Comparison of ENCODE assay signal across 9 cellular contexts in genomic region chr2:205683991-205684390, GRCh38. TPM values are rescaled to one million over a fixed set of nuclear protein-coding genes. Genes with fewer than 3 reads are reported as not detected.
A peak's percentile ranks its signal among the peaks of the same experiment; 100 is the strongest.
DNase-seq lines count a peak whose midpoint lies in the region; ATAC-seq, FAIRE-seq and TF ChIP-seq lines count a peak whose summit lies in the region.
"Had no signal": no experiment of that assay in that cellular context is flagged by ENCODE, and none has a peak within 500 bp of the region (broad histone marks: within the 10 kb centered on the region; RNA-seq: fewer than 3 reads in every experiment).

No MANE protein-coding gene starts in this region.

- 40% methylated on average over 7 of the region's 7 CpGs for WGBS in A549 (ENCODE audit: missing lambda C conversion rate)

- H3K4me3 Mint-ChIP-seq in endothelial cell (ENCODE audit: unreplicated experiment), result peak overlapping the region; percentile 97
- H3K4me3 Mint-ChIP-seq in nephron progenitor cell, result peak overlapping the region; percentile 94

- TF ChIP-seq EP300 in A549 (IDR thresholded peaks at IDR 0.05), result no peak

- peaks cover 3% of the 10 kb centered on the region; the same call in 1 of the 2 replicates for H3K27me3 ChIP-seq in MG63

- peaks cover 62% of the 10 kb centered on the region for H3K4me1 Mint-ChIP-seq in endothelial cell (ENCODE audit: unreplicated experiment)
- peaks cover 85% of the 10 kb centered on the region for H3K4me1 Mint-ChIP-seq in nephron progenitor cell

- CTCF ChIA-PET in A549 (lab: Yijun Ruan, JAX), result interaction anchor here (0.8 to 5.9 kb wide), 10 partner anchors 8 to 242 kb away, joined by 3 to 33 read pairs (median 6); no protein-coding TSS in a partner anchor

- H3K36me3 ChIP-seq in MG63, result no peaks in the 10 kb centered on the region

- no peaks in the 10 kb centered on the region for H3K9me3 ChIP-seq in A549
- no peaks in the 10 kb centered on the region for H3K9me3 ChIP-seq in MG63

- peak overlapping the region; percentile 80 for H3K4me3 ChIP-seq in A549
- H3K4me3 ChIP-seq in MG63, result peak overlapping the region; percentile 3; the same call in 1 of the 2 replicates

- peak overlapping the region; percentile 88 for H3K4me2 ChIP-seq in A549

- H3K27me3 Mint-ChIP-seq in endothelial cell (ENCODE audit: unreplicated experiment) (peaks cover 21% of the 10 kb centered on the region), nephron progenitor cell (ENCODE audit: low read depth, poor library complexity) (peaks cover 6% of the 10 kb centered on the region)

- H3K9me3 Mint-ChIP-seq in endothelial cell (ENCODE audit: unreplicated experiment), result no peaks in the 10 kb centered on the region
- H3K9me3 Mint-ChIP-seq in nephron progenitor cell, result no peaks in the 10 kb centered on the region

- in situ Hi-C loops in G401 (cut with HindIII; ENCODE audit: low sequenced_read_pairs), result no loop called here

- peak overlapping the region; percentile 93 to 98 for H3K27ac ChIP-seq in A549

- FAIRE-seq in A549 (lab: Jason Lieb, UNC), result no peak

- no peak for TF ChIP-seq RAD21 in A549 (conservative IDR thresholded peaks at IDR 0.05 in 1 of 2, IDR thresholded peaks at IDR 0.05 in 1 of 2)

- DNase-seq in A549 (ENCODE audit: low read depth in 1 of 2, low spot score in 1 of 2) (no peak), MG63 (no peak), endothelial cell (ENCODE audit: low spot score) (no peak), nephron progenitor cell (no peak), G401 (ENCODE audit: low spot score) (no peak)
- DNase-seq in activated CD8-positive, alpha-beta memory T cell treated with anti-CD3 and anti-CD28 coated beads, Interleukin-2, amount 50 U/mL, for 48 hours, result no peak
- DNase-seq: activated effector memory CD4-positive, alpha-beta T cell treated with anti-CD3 and anti-CD28 coated beads, Interleukin-2, amount 50 U/mL, for 16 hours had no signal

- H3K4me1 ChIP-seq in A549, result peaks cover 54% of the 10 kb centered on the region

- POLR2A ChIA-PET in A549 (lab: Yijun Ruan, JAX), result interaction anchor here (1.6 kb wide), 1 partner anchor 23 kb away, joined by 8 read pairs; no protein-coding TSS in a partner anchor

- TF ChIP-seq POLR2A in A549 (IDR thresholded peaks at IDR 0.05; ENCODE audit: low read length), result no peak

- H3K36me3 Mint-ChIP-seq in endothelial cell (ENCODE audit: low read depth, unreplicated experiment) (peaks cover 24% of the 10 kb centered on the region), nephron progenitor cell (ENCODE audit: low read depth) (peaks cover 8% of the 10 kb centered on the region)

- ATAC-seq in A549 (no peak), GM18511 (IDR thresholded peaks at IDR 0.05; ENCODE audit: unreplicated experiment) (no peak)
- no peak for ATAC-seq in activated CD4-positive, CD25-positive, alpha-beta regulatory T cell treated with anti-CD3 and anti-CD28 coated beads, Interleukin-2, amount 50 U/mL, for 24 hours

- peak overlapping the region; percentile 65 for H3K27ac Mint-ChIP-seq in endothelial cell (ENCODE audit: unreplicated experiment)
- H3K27ac Mint-ChIP-seq in nephron progenitor cell, result peak overlapping the region; percentile 65

- no peak for TF ChIP-seq CTCF in A549 (IDR thresholded peaks at IDR 0.05)
- no peak for TF ChIP-seq CTCF in endothelial cell (IDR thresholded peaks at IDR 0.05; ENCODE audit: unreplicated experiment)
- no peak for TF ChIP-seq CTCF in nephron progenitor cell (IDR thresholded peaks at IDR 0.05)

TF ChIP-seq in A549, 52 proteins besides CTCF, POLR2A, EP300 and RAD21:
- no peak for TF ChIP-seq CBX2 (IDR thresholded peaks at IDR 0.05; ENCODE audit: borderline replicate concordance, low read depth)
- no peak for TF ChIP-seq USF2 (IDR thresholded peaks at IDR 0.05)
- TF ChIP-seq RCOR1 (IDR thresholded peaks at IDR 0.05; ENCODE audit: low read depth, low read length), result no peak
- no peak for TF ChIP-seq TFCP2L1 (CRISPR knock-in tag; IDR thresholded peaks at IDR 0.05)
- TF ChIP-seq ESRRA (IDR thresholded peaks at IDR 0.05; ENCODE audit: borderline replicate concordance, low read length), result no peak
- no peak for TF ChIP-seq HMGXB4 (CRISPR knock-in tag; IDR thresholded peaks at IDR 0.05; ENCODE audit: borderline replicate concordance)
- TF ChIP-seq CEBPB (IDR thresholded peaks at IDR 0.05), result no peak
TF ChIP-seq in A549: peak in this region for 0.

RNA-seq across cellular contexts. Expression of gene NRP2, which starts 1.7 kb away (rescaled TPM):
- polyA plus RNA-seq in A549 (2011; rRNA removed) (144 and 154 TPM in 2 replicates), A549 (2017; fragmentation: RNase III; extraction: RNeasy Plus Mini Kit Qiagen cat#74134 plus additional on column Dnase treatment) (125 to 187 TPM (median 159 TPM) in 3 replicates)
- polyA plus RNA-seq in A549 (2012; cell fraction: cytosol; rRNA removed), result 37.9 and 48.1 TPM in 2 replicates
- 111 and 112 TPM in 2 replicates for polyA plus RNA-seq in A549 (2012; cell fraction: nucleus; rRNA removed)
- polyA minus RNA-seq in A549 (2011; rRNA and poly(A)+ RNA removed), result 199 and 240 TPM in 2 replicates
- total RNA-seq in MG63 (2014; rRNA removed; shearing (Covaris generic); ENCODE audit: low replicate concordance), result 3.5 TPM in 1 of 2 replicates, not detected in the other
- 258 TPM for total RNA-seq in endothelial cell (ENCODE audit: unreplicated experiment)
- total RNA-seq in G401 (2014; rRNA removed; shearing (Covaris generic)), result 5.3 and 7.9 TPM in 2 replicates

Comparison
In these comparisons a context has a peak if more than half of its experiments do, and no peak if none do; other contexts are left out.
1. RNA of gene NRP2, which starts 1.7 kb away (total RNA-seq): 258 TPM in endothelial cell (single experiment); 5.3 to 7.9 TPM in G401 and 3.5 TPM in MG63; every median in the first group is over 10 times any median in the second.